1 cellular context compared by ENCODE assay signal in the genomic region with DNA sequence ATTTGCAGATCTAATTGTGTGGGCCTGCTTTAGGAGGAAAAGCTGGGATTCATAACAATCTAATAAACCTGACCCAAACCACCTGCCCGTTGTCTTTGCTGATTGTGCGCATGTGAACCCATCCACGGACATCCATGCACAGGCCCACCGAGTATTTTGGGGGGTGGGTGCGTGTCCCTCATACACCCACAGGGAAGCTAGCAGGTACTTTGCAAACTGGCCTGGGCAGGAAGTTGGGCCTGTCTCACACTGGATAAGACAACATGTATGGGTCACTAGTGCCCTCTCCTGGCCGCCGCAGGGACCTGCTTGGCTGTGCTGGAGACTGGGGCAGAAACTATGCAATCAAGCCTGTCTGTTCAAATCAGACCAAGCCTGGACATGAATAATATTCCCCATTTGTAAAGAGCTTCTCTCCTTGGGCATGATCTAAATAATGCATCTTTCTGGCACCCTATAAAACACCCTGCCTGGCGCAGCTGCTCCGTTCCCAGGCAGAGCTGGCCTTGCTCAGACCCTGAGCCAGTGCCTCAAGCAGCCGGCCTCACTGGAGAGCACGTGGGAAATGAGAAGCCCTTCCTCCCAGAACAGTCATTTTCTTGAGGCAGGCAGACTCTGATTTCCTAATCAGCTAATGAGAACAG.
TF ChIP-seq lines count a peak whose summit lies in the region.

No MANE protein-coding gene starts in this region.

TF ChIP-seq in SK-N-SH treated with all-trans-retinoic acid at 6 μM for 48 hours, 23 proteins besides CTCF, POLR2A, EP300 and RAD21 (continued from another document):
- TF ChIP-seq, protein P1, sequence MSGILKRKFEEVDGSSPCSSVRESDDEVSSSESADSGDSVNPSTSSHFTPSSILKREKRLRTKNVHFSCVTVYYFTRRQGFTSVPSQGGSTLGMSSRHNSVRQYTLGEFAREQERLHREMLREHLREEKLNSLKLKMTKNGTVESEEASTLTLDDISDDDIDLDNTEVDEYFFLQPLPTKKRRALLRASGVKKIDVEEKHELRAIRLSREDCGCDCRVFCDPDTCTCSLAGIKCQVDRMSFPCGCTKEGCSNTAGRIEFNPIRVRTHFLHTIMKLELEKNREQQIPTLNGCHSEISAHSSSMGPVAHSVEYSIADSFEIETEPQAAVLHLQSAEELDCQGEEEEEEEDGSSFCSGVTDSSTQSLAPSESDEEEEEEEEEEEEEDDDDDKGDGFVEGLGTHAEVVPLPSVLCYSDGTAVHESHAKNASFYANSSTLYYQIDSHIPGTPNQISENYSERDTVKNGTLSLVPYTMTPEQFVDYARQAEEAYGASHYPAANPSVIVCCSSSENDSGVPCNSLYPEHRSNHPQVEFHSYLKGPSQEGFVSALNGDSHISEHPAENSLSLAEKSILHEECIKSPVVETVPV (CRISPR knock-in tag; IDR thresholded peaks at IDR 0.05), result no peak
- TF ChIP-seq TOX (CRISPR knock-in tag; IDR thresholded peaks at IDR 0.05; ENCODE audit: borderline replicate concordance) (no peak), SNAI2 (CRISPR knock-in tag; IDR thresholded peaks at IDR 0.05) (no peak)
